In genomic region chr6:52612336-52613096, GRCh38 we compare ENCODE assay signal across 1 cellular context.
TF ChIP-seq lines count a peak whose summit lies in the region.

No MANE protein-coding gene starts in this region.

TF ChIP-seq in H1, 55 proteins besides CTCF, POLR2A, EP300 and RAD21:
- no peak for TF ChIP-seq SIN3A (conservative IDR thresholded peaks at IDR 0.05 in 1 of 2, IDR thresholded peaks at IDR 0.05 in 1 of 2; ENCODE audit: low read depth in 1 of 2, low read length in 2 of 2)
- no peak for TF ChIP-seq NANOG (IDR thresholded peaks at IDR 0.05; ENCODE audit: insufficient read depth, low read depth, low read length, poor library complexity, severe bottlenecking)
- no peak for TF ChIP-seq MAFK (IDR thresholded peaks at IDR 0.05; ENCODE audit: low read depth, low read length)
- no peak for TF ChIP-seq KDM1A (IDR thresholded peaks at IDR 0.05; ENCODE audit: borderline replicate concordance, low read length)
- TF ChIP-seq SIRT6 (IDR thresholded peaks at IDR 0.05; ENCODE audit: low read length): no peak
- TF ChIP-seq SP1 (IDR thresholded peaks at IDR 0.05; ENCODE audit: low read depth, low read length): no peak
- no peak for TF ChIP-seq CREB1 (IDR thresholded peaks at IDR 0.05)
- TF ChIP-seq, protein P1, sequence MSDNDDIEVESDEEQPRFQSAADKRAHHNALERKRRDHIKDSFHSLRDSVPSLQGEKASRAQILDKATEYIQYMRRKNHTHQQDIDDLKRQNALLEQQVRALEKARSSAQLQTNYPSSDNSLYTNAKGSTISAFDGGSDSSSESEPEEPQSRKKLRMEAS (IDR thresholded peaks at IDR 0.05): no peak
- no peak for TF ChIP-seq CBX8 (IDR thresholded peaks at IDR 0.05; ENCODE audit: borderline replicate concordance, low read depth, low read length)
- no peak for TF ChIP-seq SRF (IDR thresholded peaks at IDR 0.05; ENCODE audit: low read depth, low read length)
- TF ChIP-seq BRCA1 (IDR thresholded peaks at IDR 0.05; ENCODE audit: low read depth, low read length): no peak
- no peak for TF ChIP-seq RNF2 (IDR thresholded peaks at IDR 0.05; ENCODE audit: borderline replicate concordance, low read depth, low read length, missing control alignments, poor library complexity, severe bottlenecking)
- TF ChIP-seq JUN (IDR thresholded peaks at IDR 0.05; ENCODE audit: low read depth, low read length): no peak
- TF ChIP-seq POLR2AphosphoS5 (IDR thresholded peaks at IDR 0.05; ENCODE audit: low read depth, low read length): no peak
- no peak for TF ChIP-seq BACH1 (IDR thresholded peaks at IDR 0.05; ENCODE audit: low read length)
- TF ChIP-seq, protein P2, sequence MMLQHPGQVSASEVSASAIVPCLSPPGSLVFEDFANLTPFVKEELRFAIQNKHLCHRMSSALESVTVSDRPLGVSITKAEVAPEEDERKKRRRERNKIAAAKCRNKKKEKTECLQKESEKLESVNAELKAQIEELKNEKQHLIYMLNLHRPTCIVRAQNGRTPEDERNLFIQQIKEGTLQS (IDR thresholded peaks at IDR 0.05; ENCODE audit: insufficient read depth, low read depth, low read length): no peak
TF ChIP-seq in H1: peak in this region for 0.
